ENCODE assay signal across 1 cellular context in genomic region chr4:1809754-1810502, GRCh38.
TF ChIP-seq lines count a peak whose summit lies in the region.

No MANE protein-coding gene starts in this region.

TF ChIP-seq in neural cell, 6 proteins besides CTCF, POLR2A, EP300 and RAD21:
- no peak for TF ChIP-seq MXI1 (conservative IDR thresholded peaks at IDR 0.05; ENCODE audit: poor library complexity, severe bottlenecking)
- TF ChIP-seq SMC3 (conservative IDR thresholded peaks at IDR 0.05; ENCODE audit: poor library complexity): peak; percentile 64
- TF ChIP-seq REST (IDR thresholded peaks at IDR 0.05; ENCODE audit: borderline replicate concordance): no peak
- TF ChIP-seq POLR2AphosphoS5 (IDR thresholded peaks at IDR 0.05): no peak
- no peak for TF ChIP-seq EZH2 (IDR thresholded peaks at IDR 0.05; ENCODE audit: borderline replicate concordance, insufficient read depth, low read length, poor library complexity, severe bottlenecking)
